Comparison of ENCODE assay signal across 20 cellular contexts in the genomic region with DNA sequence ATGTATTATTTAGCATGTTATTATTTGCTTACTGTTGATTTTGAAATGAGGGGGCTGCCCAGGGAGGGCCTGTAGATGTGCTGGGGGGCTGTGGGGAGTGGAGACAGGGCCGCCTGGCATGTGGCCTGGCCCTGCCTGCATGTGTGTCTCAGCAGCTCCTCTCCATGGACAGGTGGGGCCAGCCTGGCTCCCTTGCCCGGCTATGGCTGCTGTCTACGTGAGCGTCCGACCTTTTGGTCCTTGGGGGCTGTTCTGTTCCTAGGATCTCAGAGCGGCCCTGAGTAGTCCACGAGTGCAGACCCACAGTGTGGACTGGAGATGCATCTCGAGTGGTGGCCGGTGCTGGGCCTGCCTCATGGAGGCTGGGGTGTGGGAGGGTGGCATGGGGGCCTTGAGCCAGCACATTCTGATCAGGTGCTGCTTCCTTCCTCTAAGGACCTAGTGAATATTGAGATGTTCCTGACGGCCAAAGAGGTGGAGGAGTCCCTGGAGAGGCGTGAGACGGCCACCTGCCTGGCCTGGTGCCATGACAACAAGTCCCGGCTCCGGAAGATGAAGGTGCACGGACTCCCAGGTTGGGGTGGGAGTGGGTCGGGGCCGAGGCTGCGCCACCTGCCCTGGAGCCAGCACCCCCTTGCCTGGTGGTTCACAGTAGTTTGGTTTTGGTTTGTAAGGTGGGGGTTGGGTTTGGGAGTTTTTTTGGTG.
"Had no signal": no experiment of that assay in that cellular context is flagged by ENCODE, and none has a peak within 500 bp of the region (broad histone marks: within the 10 kb centered on the region; RNA-seq: fewer than 3 reads in every experiment).

No MANE protein-coding gene starts in this region.

- H3K4me3 ChIP-seq: coronary artery, gastrocnemius medialis, heart left ventricle, lung, stomach had no signal

- H3K27ac Mint-ChIP-seq: activated CD4-positive, alpha-beta memory T cell treated with anti-CD3 and anti-CD28 coated beads, Interleukin-2, amount 10 ng/mL, durations not matched to agents 7 days and 5 days; activated naive CD4-positive, alpha-beta T cell treated with anti-CD3 and anti-CD28 coated beads, Interleukin-2, amount 10 ng/mL, durations not matched to agents 7 days and 5 days; activated naive CD8-positive, alpha-beta T cell treated with anti-CD3 and anti-CD28 coated beads, Interleukin-2, amount 50 U/mL, for 24 hours; activated T-cell treated with anti-CD3 and anti-CD28 coated beads, Interleukin-2, amount 50 U/mL, for 24 hours; brain; natural killer cell had no signal

- H3K36me3 Mint-ChIP-seq: natural killer cell had no signal

- H3K27ac ChIP-seq: coronary artery, heart left ventricle, stomach had no signal

- DNase-seq: activated CD4-positive, alpha-beta memory T cell treated with anti-CD3 and anti-CD28 coated beads, Interleukin-2, amount 10 ng/mL, durations not matched to agents 7 days and 5 days; activated CD4-positive, alpha-beta T cell treated with anti-CD3 and anti-CD28 coated beads for 48 hours; activated CD4-positive, CD25-positive, alpha-beta regulatory T cell; activated naive CD4-positive, alpha-beta T cell treated with anti-CD3 and anti-CD28 coated beads, Interleukin-2, amount 10 ng/mL, durations not matched to agents 7 days and 5 days; activated naive CD8-positive, alpha-beta T cell treated with anti-CD3 and anti-CD28 coated beads, Interleukin-2, amount 50 U/mL, for 24 hours; activated T-cell treated with anti-CD3 and anti-CD28 coated beads, Interleukin-2, amount 50 U/mL, for 24 hours; anterior cingulate cortex; central memory CD4-positive, alpha-beta T cell; gastrocnemius medialis; immature natural killer cell; natural killer cell; retina; stimulated activated CD4-positive, alpha-beta T cell treated with anti-CD3 and anti-CD28 coated beads, Interleukin-4, amount 100 ng/mL, for 1 hour; stomach; T1000; trophoblast cell had no signal

- H3K9me3 Mint-ChIP-seq: activated CD4-positive, alpha-beta memory T cell treated with anti-CD3 and anti-CD28 coated beads, Interleukin-2, amount 10 ng/mL, durations not matched to agents 7 days and 5 days; activated naive CD4-positive, alpha-beta T cell treated with anti-CD3 and anti-CD28 coated beads, Interleukin-2, amount 10 ng/mL, durations not matched to agents 7 days and 5 days; activated naive CD8-positive, alpha-beta T cell treated with anti-CD3 and anti-CD28 coated beads, Interleukin-2, amount 50 U/mL, for 24 hours; activated T-cell treated with anti-CD3 and anti-CD28 coated beads, Interleukin-2, amount 50 U/mL, for 24 hours; immature natural killer cell; natural killer cell had no signal

- H3K4me3 Mint-ChIP-seq: activated CD4-positive, alpha-beta memory T cell treated with anti-CD3 and anti-CD28 coated beads, Interleukin-2, amount 10 ng/mL, durations not matched to agents 7 days and 5 days; activated naive CD4-positive, alpha-beta T cell treated with anti-CD3 and anti-CD28 coated beads, Interleukin-2, amount 10 ng/mL, durations not matched to agents 7 days and 5 days; activated naive CD8-positive, alpha-beta T cell treated with anti-CD3 and anti-CD28 coated beads, Interleukin-2, amount 50 U/mL, for 24 hours; activated T-cell treated with anti-CD3 and anti-CD28 coated beads, Interleukin-2, amount 50 U/mL, for 24 hours; brain; immature natural killer cell; natural killer cell had no signal

- H3K27me3 ChIP-seq: gastrocnemius medialis, heart left ventricle, stomach had no signal

- H3K9me3 ChIP-seq: gastrocnemius medialis, heart left ventricle, stomach had no signal

- ATAC-seq: activated naive CD8-positive, alpha-beta T cell treated with anti-CD3 and anti-CD28 coated beads, Interleukin-2, amount 50 U/mL, for 24 hours; gastrocnemius medialis; heart left ventricle had no signal

- H3K4me1 Mint-ChIP-seq: activated naive CD8-positive, alpha-beta T cell treated with anti-CD3 and anti-CD28 coated beads, Interleukin-2, amount 50 U/mL, for 24 hours; brain had no signal

- H3K27me3 Mint-ChIP-seq: activated CD4-positive, alpha-beta memory T cell treated with anti-CD3 and anti-CD28 coated beads, Interleukin-2, amount 10 ng/mL, durations not matched to agents 7 days and 5 days; activated naive CD4-positive, alpha-beta T cell treated with anti-CD3 and anti-CD28 coated beads, Interleukin-2, amount 10 ng/mL, durations not matched to agents 7 days and 5 days; activated naive CD8-positive, alpha-beta T cell treated with anti-CD3 and anti-CD28 coated beads, Interleukin-2, amount 50 U/mL, for 24 hours; activated T-cell treated with anti-CD3 and anti-CD28 coated beads, Interleukin-2, amount 50 U/mL, for 24 hours had no signal
